ENCODE assay signal across 23 cellular contexts in genomic region chr13:20652946-20653345, GRCh38. TPM values are rescaled to one million over a fixed set of nuclear protein-coding genes. Genes with fewer than 3 reads are reported as not detected.
DNase-seq lines count a peak whose midpoint lies in the region; ATAC-seq and TF ChIP-seq lines count a peak whose summit lies in the region.
"Had no signal": no experiment of that assay in that cellular context is flagged by ENCODE, and none has a peak within 500 bp of the region (broad histone marks: within the 10 kb centered on the region; RNA-seq: fewer than 3 reads in every experiment).

No MANE protein-coding gene starts in this region.

- H3K4me1 Mint-ChIP-seq in progenitor cell of endocrine pancreas (ENCODE audit: low read depth) (peaks cover 2% of the 10 kb centered on the region), HFFc6 (ENCODE audit: low read depth) (peaks cover 16% of the 10 kb centered on the region)
- H3K4me1 Mint-ChIP-seq: CD4-positive, CD25-positive, alpha-beta regulatory T cell; CD8-positive, alpha-beta memory T cell; IgD-negative memory B cell had no signal

- H3K9me3 ChIP-seq in mucosa of descending colon (no peaks in the 10 kb centered on the region), body of pancreas (no peaks in the 10 kb centered on the region)
- H3K9me3 ChIP-seq: BE2C had no signal

- in situ Hi-C loops in KBM-7 (cut with MboI; ENCODE audit: low pct_unique_long_range_greater_than_20kb, low sequenced_read_pairs): no loop called here

- H3K9me3 Mint-ChIP-seq in progenitor cell of endocrine pancreas (ENCODE audit: low read depth) (peaks cover 9% of the 10 kb centered on the region), HFFc6 (no peaks in the 10 kb centered on the region)
- H3K9me3 Mint-ChIP-seq: CD8-positive, alpha-beta memory T cell; IgD-negative memory B cell had no signal

- no peaks in the 10 kb centered on the region for H3K27me3 ChIP-seq in body of pancreas
- H3K27me3 ChIP-seq: BE2C had no signal

- H3K27ac ChIP-seq in caudate nucleus (ENCODE audit: low read depth, low read length) (peak overlapping the region; percentile 39), body of pancreas (no peak overlapping the region)

- TF ChIP-seq CTCF in progenitor cell of endocrine pancreas (IDR thresholded peaks at IDR 0.05; ENCODE audit: unreplicated experiment): no peak
- TF ChIP-seq CTCF in HFFc6 (IDR thresholded peaks at IDR 0.05): no peak
- no peak for TF ChIP-seq CTCF in mucosa of descending colon (IDR thresholded peaks at IDR 0.05)
- no peak for TF ChIP-seq CTCF in body of pancreas (IDR thresholded peaks at IDR 0.05)

- H3K4me1 ChIP-seq in mucosa of descending colon (ENCODE audit: low read depth): no peaks in the 10 kb centered on the region
- no peaks in the 10 kb centered on the region for H3K4me1 ChIP-seq in body of pancreas
- H3K4me1 ChIP-seq: BE2C had no signal

- DNase-seq in KBM-7 (peak; percentile 7), caudate nucleus (lab: John Stamatoyannopoulos, UW) (peak in 7 of 61 donors; percentile 14 to 74 (median 18)), progenitor cell of endocrine pancreas (ENCODE audit: low spot score, unreplicated experiment) (no peak), HFFc6 (no peak), mucosa of descending colon (no peak), NCI-H1930 (lab: John Stamatoyannopoulos, UW) (no peak), body of pancreas (no peak)
- DNase-seq: ACHN; BE2C; C1 segment of cervical spinal cord; CD4-positive, CD25-positive, alpha-beta regulatory T cell; CD8-positive, alpha-beta memory T cell; COR-L47; DMS 273 treated with DMSO at 0.1 percent for 48 hours; DMS53; DND-41; EL; GOT3; H7 had no signal

- H3K27me3 Mint-ChIP-seq in progenitor cell of endocrine pancreas (no peaks in the 10 kb centered on the region), HFFc6 (ENCODE audit: insufficient read depth) (no peaks in the 10 kb centered on the region)
- H3K27me3 Mint-ChIP-seq: CD4-positive, CD25-positive, alpha-beta regulatory T cell; CD8-positive, alpha-beta memory T cell; IgD-negative memory B cell had no signal

- peak overlapping the region; percentile 21 for H3K27ac Mint-ChIP-seq in progenitor cell of endocrine pancreas
- H3K27ac Mint-ChIP-seq in HFFc6: no peak overlapping the region
- H3K27ac Mint-ChIP-seq: IgD-negative memory B cell had no signal

- H3K36me3 ChIP-seq in mucosa of descending colon (ENCODE audit: low read depth) (no peaks in the 10 kb centered on the region), body of pancreas (replicated peaks in 1 of 2; ENCODE audit: insufficient read depth in 1 of 2, low read depth in 2 of 2) (no peaks in the 10 kb centered on the region)
- H3K36me3 ChIP-seq: BE2C had no signal

- no peak for TF ChIP-seq POLR2A in body of pancreas (IDR thresholded peaks at IDR 0.05)

- H3K4me3 ChIP-seq in mucosa of descending colon: no peak overlapping the region
- H3K4me3 ChIP-seq in body of pancreas: no peak overlapping the region
- H3K4me3 ChIP-seq: GM12878 had no signal

- WGBS in body of pancreas, 2 donors: 71 to 74% methylated on average over 4 of the region's 4 CpGs

- no peak overlapping the region for H3K4me3 Mint-ChIP-seq in progenitor cell of endocrine pancreas (ENCODE audit: low read depth)
- no peak overlapping the region for H3K4me3 Mint-ChIP-seq in HFFc6
- H3K4me3 Mint-ChIP-seq: CD4-positive, CD25-positive, alpha-beta regulatory T cell; IgD-negative memory B cell had no signal

- no peak for ATAC-seq in mucosa of descending colon
- ATAC-seq in body of pancreas: no peak
- ATAC-seq: GM12878, HCT116, HepG2 had no signal

- peaks cover 9% of the 10 kb centered on the region for H3K36me3 Mint-ChIP-seq in progenitor cell of endocrine pancreas (ENCODE audit: insufficient read depth)
- 0 out of 2 replicates have a peak, but pooled peaks cover 6% of the 10 kb centered on the region for H3K36me3 Mint-ChIP-seq in HFFc6 (ENCODE audit: low read depth)

- intact Hi-C loops in mucosa of descending colon (cut with DNase I, micrococcal nuclease) (no loop called here), body of pancreas (cut with DNase I) (no loop called here)

RNA-seq across cellular contexts. Expression of gene IL17D, which starts 50.6 kb away (rescaled TPM):
- total RNA-seq in progenitor cell of endocrine pancreas (6.3 and 6.4 TPM in 2 replicates), mucosa of descending colon (1 to 10 TPM in 1 of 3 donors, under 1 TPM in 2; 0.41 to 1.5 (median 0.41) TPM), body of pancreas (under 1 TPM; 0.66 to 0.78 TPM)
- under 1 TPM; 0.28 to 0.99 (median 0.61) TPM for total RNA-seq in HFFc6 (2021; fragmentation: NEBNext Ultra II Directional; extraction: Animal tissue kit (Norgen Biotek cat#: 25700))
- total RNA-seq: CD4-positive, CD25-positive, alpha-beta regulatory T cell; H7 had no signal
